1 cellular context compared by ENCODE assay signal in the genomic region with DNA sequence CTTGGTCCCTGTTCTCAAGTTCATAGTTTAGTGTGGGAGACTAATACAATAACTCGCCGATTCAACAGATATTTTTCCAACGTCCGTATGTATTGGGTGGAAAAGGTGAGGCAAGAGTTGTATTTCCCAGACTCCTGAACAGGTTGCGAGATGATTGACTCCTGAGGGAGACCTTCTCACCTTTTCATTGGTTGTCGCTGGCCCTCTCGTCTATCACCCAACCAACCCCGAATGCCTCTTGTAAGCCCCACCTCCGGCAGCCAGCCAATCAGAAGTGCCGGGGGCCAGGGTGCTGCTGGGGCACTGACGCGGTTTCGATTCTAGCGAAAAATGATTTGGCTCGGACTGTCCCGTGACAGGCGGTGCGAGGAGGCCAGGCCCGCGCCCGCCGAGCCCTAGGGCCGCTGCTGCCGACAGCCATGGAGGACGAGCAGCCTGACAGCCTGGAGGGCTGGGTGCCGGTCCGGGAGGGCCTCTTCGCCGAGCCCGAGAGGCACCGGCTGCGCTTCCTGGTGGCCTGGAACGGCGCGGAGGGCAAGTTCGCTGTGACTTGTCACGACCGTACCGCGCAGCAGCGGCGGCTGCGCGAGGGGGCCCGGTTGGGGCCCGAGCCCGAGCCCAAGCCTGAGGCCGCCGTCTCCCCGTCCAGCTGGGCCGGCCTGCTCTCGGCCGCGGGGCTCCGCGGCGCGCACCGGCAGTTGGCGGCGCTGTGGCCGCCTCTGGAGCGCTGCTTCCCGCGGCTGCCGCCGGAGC.
TF ChIP-seq lines count a peak whose summit lies in the region.

A gene with protein sequence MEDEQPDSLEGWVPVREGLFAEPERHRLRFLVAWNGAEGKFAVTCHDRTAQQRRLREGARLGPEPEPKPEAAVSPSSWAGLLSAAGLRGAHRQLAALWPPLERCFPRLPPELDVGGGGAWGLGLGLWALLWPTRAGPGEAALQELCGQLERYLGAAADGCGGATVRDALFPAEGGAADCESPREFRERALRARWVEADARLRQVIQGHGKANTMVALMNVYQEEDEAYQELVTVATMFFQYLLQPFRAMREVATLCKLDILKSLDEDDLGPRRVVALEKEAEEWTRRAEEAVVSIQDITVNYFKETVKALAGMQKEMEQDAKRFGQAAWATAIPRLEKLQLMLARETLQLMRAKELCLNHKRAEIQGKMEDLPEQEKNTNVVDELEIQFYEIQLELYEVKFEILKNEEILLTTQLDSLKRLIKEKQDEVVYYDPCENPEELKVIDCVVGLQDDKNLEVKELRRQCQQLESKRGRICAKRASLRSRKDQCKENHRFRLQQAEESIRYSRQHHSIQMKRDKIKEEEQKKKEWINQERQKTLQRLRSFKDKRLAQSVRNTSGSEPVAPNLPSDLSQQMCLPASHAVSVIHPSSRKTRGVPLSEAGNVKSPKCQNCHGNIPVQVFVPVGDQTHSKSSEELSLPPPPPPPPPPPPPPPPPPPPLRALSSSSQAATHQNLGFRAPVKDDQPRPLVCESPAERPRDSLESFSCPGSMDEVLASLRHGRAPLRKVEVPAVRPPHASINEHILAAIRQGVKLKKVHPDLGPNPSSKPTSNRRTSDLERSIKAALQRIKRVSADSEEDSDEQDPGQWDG (plus strand): TSS at position 321 of the 753 bp plus-strand sequence. CDS start 99 bp downstream, at position 420.

TF ChIP-seq in HEK293, 187 proteins besides CTCF, POLR2A, EP300 and RAD21 (continued from another document):
- 0 out of 2 replicates have a peak, but pooled peaks have one; percentile 67 for TF ChIP-seq YY1 (tag by site-specific recombination; IDR thresholded peaks at IDR 0.05)
- TF ChIP-seq ZNF391 (tag by site-specific recombination; IDR thresholded peaks at IDR 0.05; ENCODE audit: borderline replicate concordance, low read depth): 0 out of 2 replicates have a peak, but pooled peaks have one; percentile 34
- TF ChIP-seq, protein P1, sequence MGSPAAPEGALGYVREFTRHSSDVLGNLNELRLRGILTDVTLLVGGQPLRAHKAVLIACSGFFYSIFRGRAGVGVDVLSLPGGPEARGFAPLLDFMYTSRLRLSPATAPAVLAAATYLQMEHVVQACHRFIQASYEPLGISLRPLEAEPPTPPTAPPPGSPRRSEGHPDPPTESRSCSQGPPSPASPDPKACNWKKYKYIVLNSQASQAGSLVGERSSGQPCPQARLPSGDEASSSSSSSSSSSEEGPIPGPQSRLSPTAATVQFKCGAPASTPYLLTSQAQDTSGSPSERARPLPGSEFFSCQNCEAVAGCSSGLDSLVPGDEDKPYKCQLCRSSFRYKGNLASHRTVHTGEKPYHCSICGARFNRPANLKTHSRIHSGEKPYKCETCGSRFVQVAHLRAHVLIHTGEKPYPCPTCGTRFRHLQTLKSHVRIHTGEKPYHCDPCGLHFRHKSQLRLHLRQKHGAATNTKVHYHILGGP (tag by site-specific recombination; IDR thresholded peaks at IDR 0.05): no peak
- TF ChIP-seq, protein P2, sequence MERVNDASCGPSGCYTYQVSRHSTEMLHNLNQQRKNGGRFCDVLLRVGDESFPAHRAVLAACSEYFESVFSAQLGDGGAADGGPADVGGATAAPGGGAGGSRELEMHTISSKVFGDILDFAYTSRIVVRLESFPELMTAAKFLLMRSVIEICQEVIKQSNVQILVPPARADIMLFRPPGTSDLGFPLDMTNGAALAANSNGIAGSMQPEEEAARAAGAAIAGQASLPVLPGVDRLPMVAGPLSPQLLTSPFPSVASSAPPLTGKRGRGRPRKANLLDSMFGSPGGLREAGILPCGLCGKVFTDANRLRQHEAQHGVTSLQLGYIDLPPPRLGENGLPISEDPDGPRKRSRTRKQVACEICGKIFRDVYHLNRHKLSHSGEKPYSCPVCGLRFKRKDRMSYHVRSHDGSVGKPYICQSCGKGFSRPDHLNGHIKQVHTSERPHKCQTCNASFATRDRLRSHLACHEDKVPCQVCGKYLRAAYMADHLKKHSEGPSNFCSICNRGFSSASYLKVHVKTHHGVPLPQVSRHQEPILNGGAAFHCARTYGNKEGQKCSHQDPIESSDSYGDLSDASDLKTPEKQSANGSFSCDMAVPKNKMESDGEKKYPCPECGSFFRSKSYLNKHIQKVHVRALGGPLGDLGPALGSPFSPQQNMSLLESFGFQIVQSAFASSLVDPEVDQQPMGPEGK (tag by site-specific recombination; IDR thresholded peaks at IDR 0.05): peak; percentile 91
